ENCODE assay signal across 11 cellular contexts in the genomic region with DNA sequence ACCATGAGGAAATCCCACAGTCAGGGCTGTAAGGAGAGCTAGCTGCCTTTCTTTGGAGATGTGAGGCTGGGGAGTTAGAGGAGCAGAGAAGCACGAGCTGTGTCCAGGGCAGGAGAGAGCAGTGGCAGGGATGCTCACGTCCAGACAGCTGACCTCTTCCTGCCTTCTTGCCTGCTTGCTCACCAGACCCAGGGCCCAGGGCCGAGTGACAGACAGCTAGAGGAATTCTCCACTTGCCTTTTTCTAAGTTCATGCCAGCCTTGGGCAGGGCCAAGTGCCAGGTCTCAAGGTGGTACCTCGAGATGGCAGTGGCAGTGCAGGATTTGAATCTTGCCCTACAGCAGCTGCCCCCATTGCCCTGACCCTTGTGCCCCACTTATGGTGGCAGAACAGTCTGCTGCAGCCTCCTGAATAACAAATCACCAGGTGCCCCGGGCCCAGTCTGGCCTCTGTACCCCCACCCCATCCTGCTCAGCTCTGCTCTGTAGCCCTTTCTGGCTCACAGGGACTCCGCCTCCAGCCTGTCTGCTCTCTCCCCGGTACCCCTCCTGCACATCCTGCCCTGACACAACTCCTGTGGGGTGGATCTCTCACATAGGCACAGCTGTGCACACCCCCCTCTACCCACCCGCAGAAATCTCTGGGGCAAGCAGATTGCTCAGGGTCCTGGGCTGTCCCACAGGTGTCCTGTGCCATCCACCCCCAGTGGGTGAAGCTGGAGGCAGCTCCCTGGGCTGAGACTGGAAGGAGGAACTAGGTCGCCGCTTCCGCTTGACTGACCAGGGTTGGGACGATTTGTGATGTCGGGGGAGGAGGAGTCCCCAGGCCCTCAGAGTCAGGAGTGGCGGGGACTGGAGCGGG. TPM values are rescaled to one million over a fixed set of nuclear protein-coding genes. Genes with fewer than 3 reads are reported as not detected.
DNase-seq lines count a peak whose midpoint lies in the region; ATAC-seq, FAIRE-seq and TF ChIP-seq lines count a peak whose summit lies in the region.
"Had no signal": no experiment of that assay in that cellular context is flagged by ENCODE, and none has a peak within 500 bp of the region (broad histone marks: within the 10 kb centered on the region; RNA-seq: fewer than 3 reads in every experiment).

No MANE protein-coding gene starts in this region.

- TF ChIP-seq RAD21 in IMR-90 (IDR thresholded peaks at IDR 0.05; ENCODE audit: low read length) = no peak

- peak; percentile 69 for DNase-seq in GM03348 (ENCODE audit: low spot score)
- peak; percentile 52 for DNase-seq in IMR-90
- DNase-seq in astrocyte (ENCODE audit: low read depth) = peak; percentile 18
- peak; percentile 76 for DNase-seq in nephron progenitor cell
- no peak for DNase-seq in NCI-H2029 treated with DMSO at 0.1 percent for 48 hours (lab: John Stamatoyannopoulos, UW)
- DNase-seq in midbrain (lab: John Stamatoyannopoulos, UW) = no peak
- no peak for DNase-seq in DMS79 treated with DMSO at 0.1 percent for 48 hours (lab: John Stamatoyannopoulos, UW)
- no peak for DNase-seq in putamen (ENCODE audit: low spot score)

- H3K4me1 ChIP-seq in IMR-90 (ENCODE audit: control insufficient read depth, insufficient read depth, low read length) (peaks cover 4% of the 10 kb centered on the region), astrocyte (ENCODE audit: insufficient read depth, low read length) (peaks cover 8% of the 10 kb centered on the region)

- no peak overlapping the region for H4K8ac ChIP-seq in IMR-90 (ENCODE audit: low read depth in 2 of 2, low read length in 2 of 2)

- CTCF ChIA-PET in IMR-90 (lab: Yijun Ruan, JAX) = no interaction called here

- H2BK20ac ChIP-seq in IMR-90 (ENCODE audit: low read depth, low read length) = no peak overlapping the region

- H4K20me1 ChIP-seq in IMR-90 (ENCODE audit: insufficient read depth, low read length) (no peaks in the 10 kb centered on the region; the same call in 1 of the 2 replicates), astrocyte (ENCODE audit: insufficient read depth, low read length) (peaks cover 21% of the 10 kb centered on the region)

- no peak overlapping the region for H2BK5ac ChIP-seq in IMR-90 (ENCODE audit: low read depth, low read length, poor library complexity, severe bottlenecking)

- H3K27me3 Mint-ChIP-seq in astrocyte (ENCODE audit: low read depth, unreplicated experiment) = peaks cover 3% of the 10 kb centered on the region
- peaks cover 11% of the 10 kb centered on the region for H3K27me3 Mint-ChIP-seq in nephron progenitor cell (ENCODE audit: low read depth, poor library complexity)

- H3K27ac Mint-ChIP-seq in astrocyte (ENCODE audit: unreplicated experiment) (no peak overlapping the region), nephron progenitor cell (peak overlapping the region; percentile 4)

- H3K9me3 ChIP-seq in IMR-90 (ENCODE audit: control insufficient read depth, insufficient read depth, low read length) (no peaks in the 10 kb centered on the region), astrocyte (ENCODE audit: insufficient read depth, low read depth, low read length) (no peaks in the 10 kb centered on the region)

- intact Hi-C loops in IMR-90 (cut with micrococcal nuclease) = no loop called here

- no peak for TF ChIP-seq CTCF in IMR-90 (conservative IDR thresholded peaks at IDR 0.05; ENCODE audit: low read depth, low read length)
- TF ChIP-seq CTCF in astrocyte (IDR thresholded peaks at IDR 0.05; ENCODE audit: insufficient read depth, low read depth, low read length) = no peak
- TF ChIP-seq CTCF in nephron progenitor cell (IDR thresholded peaks at IDR 0.05) = no peak

- H3K4me3 ChIP-seq in IMR-90 (ENCODE audit: insufficient read depth, low read depth, low read length) (no peak overlapping the region), astrocyte (ENCODE audit: insufficient read depth, low read depth, low read length) (no peak overlapping the region)

- no peak overlapping the region for H3K23ac ChIP-seq in IMR-90 (ENCODE audit: low read depth, low read length)

- H2AK9ac ChIP-seq in IMR-90 (replicated peaks; ENCODE audit: low read depth, low read length, poor library complexity) = peak overlapping the region; percentile 28

- no peak overlapping the region for H4K91ac ChIP-seq in IMR-90 (ENCODE audit: insufficient read depth, low read depth, low read length)

- H3K27ac ChIP-seq in IMR-90 (ENCODE audit: insufficient read depth, low read length) = no peak overlapping the region
- no peak overlapping the region for H3K27ac ChIP-seq in astrocyte (ENCODE audit: low read depth, low read length)
- H3K27ac ChIP-seq: VCaP had no signal

- H2AFZ ChIP-seq in IMR-90 (replicated peaks; ENCODE audit: low read length, poor library complexity) (no peak overlapping the region), astrocyte (ENCODE audit: low read depth, low read length) (no peak overlapping the region)

- H3K4me2 ChIP-seq in IMR-90 (ENCODE audit: low read depth, low read length) (no peak overlapping the region), astrocyte (ENCODE audit: low read length) (peak overlapping the region; percentile 40)

- no peak overlapping the region for H3K14ac ChIP-seq in IMR-90 (replicated peaks; ENCODE audit: low read depth, low read length)

- no peak overlapping the region for H2BK15ac ChIP-seq in IMR-90 (ENCODE audit: low read depth, low read length)

- POLR2A ChIA-PET in IMR-90 (lab: Charles Lee; ENCODE audit: unreplicated experiment) = no interaction called here

- TF ChIP-seq POLR2A in IMR-90 (IDR thresholded peaks at IDR 0.05; ENCODE audit: low read depth, low read length) = no peak

- no peak for FAIRE-seq in astrocyte (lab: Jason Lieb, UNC)

- no TSS peak for BruUV-seq in IMR-90 (replicated peaks; lab: Mats Ljungman, UMichigan)

- 58% methylated on average over 2 of the region's 15 CpGs; no CpG with 5 or more reads in 1 of the 2 experiments for WGBS in IMR-90 (ENCODE audit: extremely low coverage in 2 of 2, insufficient read length in 1 of 2), 2 experiments

- no peak overlapping the region for H2BK120ac ChIP-seq in IMR-90 (ENCODE audit: low read depth, low read length)

- H4K5ac ChIP-seq in IMR-90 (ENCODE audit: low read depth, low read length) = no peak overlapping the region

- H3K36me3 ChIP-seq in IMR-90 (ENCODE audit: control insufficient read depth, insufficient read depth, low read length) (peaks cover 13% of the 10 kb centered on the region), astrocyte (ENCODE audit: insufficient read depth, low read length) (no peaks in the 10 kb centered on the region)

- H3K4me3 Mint-ChIP-seq in astrocyte (ENCODE audit: unreplicated experiment) (no peak overlapping the region), nephron progenitor cell (peak overlapping the region; percentile 60)

- H3K79me1 ChIP-seq in IMR-90 (ENCODE audit: low read depth in 1 of 2, low read length in 2 of 2) = no peaks in the 10 kb centered on the region

- H3K9ac ChIP-seq in IMR-90 (ENCODE audit: low read depth, low read length) = no peak overlapping the region
- H3K9ac ChIP-seq in astrocyte (ENCODE audit: low read length) = no peak overlapping the region

- H3K27me3 ChIP-seq in IMR-90 (ENCODE audit: control insufficient read depth, insufficient read depth, low read length) = no peaks in the 10 kb centered on the region
- no peaks in the 10 kb centered on the region for H3K27me3 ChIP-seq in astrocyte (ENCODE audit: insufficient read depth, low read length)

- no peak overlapping the region for H3K4ac ChIP-seq in IMR-90 (ENCODE audit: low read depth, low read length)

- peaks cover 12% of the 10 kb centered on the region for H3K36me3 Mint-ChIP-seq in astrocyte (ENCODE audit: low read depth, unreplicated experiment)
- peaks cover 36% of the 10 kb centered on the region for H3K36me3 Mint-ChIP-seq in nephron progenitor cell (ENCODE audit: low read depth)

- no peak overlapping the region for H3K56ac ChIP-seq in IMR-90 (ENCODE audit: extremely low read depth, insufficient read depth, low read length)

- no peak overlapping the region for H2AK5ac ChIP-seq in IMR-90 (ENCODE audit: low read depth, low read length)

- in situ Hi-C loops in IMR-90 (cut with MboI; ENCODE audit: low sequenced_read_pairs) = no loop called here

- H3K4me1 Mint-ChIP-seq in astrocyte (ENCODE audit: low read depth, unreplicated experiment) (peaks cover 16% of the 10 kb centered on the region), nephron progenitor cell (peaks cover 77% of the 10 kb centered on the region)

- ATAC-seq in IMR-90 (ENCODE audit: low read depth) = peak; percentile 92

- no peaks in the 10 kb centered on the region for H3K79me2 ChIP-seq in astrocyte (ENCODE audit: insufficient read depth, low read length)

- dilution Hi-C loops in IMR-90 (cut with HindIII; ENCODE audit: low sequenced_read_pairs, unreplicated experiment) = no loop called here

- no peak overlapping the region for H3K18ac ChIP-seq in IMR-90 (ENCODE audit: low read depth, low read length)

- H3K9me1 ChIP-seq in IMR-90 (ENCODE audit: insufficient read depth, low read length) = peaks cover 4% of the 10 kb centered on the region; the same call in 1 of the 2 replicates

- H3K9me3 Mint-ChIP-seq in astrocyte (ENCODE audit: unreplicated experiment) (no peaks in the 10 kb centered on the region), nephron progenitor cell (no peaks in the 10 kb centered on the region)

TF ChIP-seq in IMR-90, 13 proteins besides CTCF, POLR2A, EP300 and RAD21 (continues in another document):
- no peak for TF ChIP-seq CHD1 (IDR thresholded peaks at IDR 0.05; ENCODE audit: low read depth, low read length)
- no peak for TF ChIP-seq FOS (IDR thresholded peaks at IDR 0.05; ENCODE audit: low read depth, low read length)
- TF ChIP-seq CEBPB (IDR thresholded peaks at IDR 0.05; ENCODE audit: low read depth, low read length) = no peak
- no peak for TF ChIP-seq RFX5 (IDR thresholded peaks at IDR 0.05; ENCODE audit: low read depth, low read length)

RNA-seq across cellular contexts. Expression of gene GRIN2C, which starts 26.0 kb away (rescaled TPM):
- total RNA-seq in IMR-90 (2012; rRNA removed) (not detected in 2 replicates), astrocyte (0.50 and 1.0 TPM in 2 replicates)
- 0.22 TPM in 1 of 2 replicates, not detected in the other for polyA plus RNA-seq in IMR-90 (2012; rRNA removed)
- polyA plus RNA-seq in IMR-90 (2012; cell fraction: cytosol; rRNA removed) = not detected in 2 replicates
- polyA plus RNA-seq in IMR-90 (2012; cell fraction: nucleus; rRNA removed; ENCODE audit: low replicate concordance) = 0.16 and 0.69 TPM in 2 replicates
- total RNA-seq: dermis microvascular lymphatic vessel endothelial cell had no signal

RNA-seq across cellular contexts. Expression of gene FDXR, which starts 39.1 kb away (rescaled TPM):
- total RNA-seq in IMR-90 (2012; rRNA removed) (12.2 and 12.4 TPM in 2 replicates), astrocyte (30.8 and 34.2 TPM in 2 replicates)
- polyA plus RNA-seq in IMR-90 (2012; rRNA removed) = 18.6 and 21.9 TPM in 2 replicates
- 28.4 and 36.3 TPM in 2 replicates for polyA plus RNA-seq in IMR-90 (2012; cell fraction: cytosol; rRNA removed)
- polyA plus RNA-seq in IMR-90 (2012; cell fraction: nucleus; rRNA removed; ENCODE audit: low replicate concordance) = 35.0 and 82.3 TPM in 2 replicates

RNA-seq across cellular contexts. Expression of gene NAT9, which starts 57.6 kb away (rescaled TPM):
- 25.8 and 48.9 TPM in 2 replicates for total RNA-seq in IMR-90 (2012; rRNA removed)
- polyA plus RNA-seq in IMR-90 (2012; rRNA removed) = 60.7 and 62.0 TPM in 2 replicates
- 37.4 and 41.6 TPM in 2 replicates for polyA plus RNA-seq in IMR-90 (2012; cell fraction: cytosol; rRNA removed)
- 399 and 532 TPM in 2 replicates for polyA plus RNA-seq in IMR-90 (2012; cell fraction: nucleus; rRNA removed; ENCODE audit: low replicate concordance)
- 58.4 and 61.8 TPM in 2 replicates for total RNA-seq in astrocyte

RNA-seq across cellular contexts. Expression of gene FADS6, which starts 59.7 kb away (rescaled TPM):
- total RNA-seq in IMR-90 (2012; rRNA removed) (not detected in 2 replicates), astrocyte (not detected in 2 replicates)
- not detected in 2 replicates for polyA plus RNA-seq in IMR-90 (2012; rRNA removed)
- not detected in 2 replicates for polyA plus RNA-seq in IMR-90 (2012; cell fraction: cytosol; rRNA removed)
- polyA plus RNA-seq in IMR-90 (2012; cell fraction: nucleus; rRNA removed; ENCODE audit: low replicate concordance) = not detected in 2 replicates
- total RNA-seq: dermis microvascular lymphatic vessel endothelial cell, HT-29 had no signal

Comparison
In these comparisons a context has a peak if more than half of its experiments do, and no peak if none do; other contexts are left out.
1. DNase-seq: peak in GM03348 (single experiment), IMR-90 (single experiment), astrocyte (single experiment) and nephron progenitor cell (single experiment); none in NCI-H2029 treated with DMSO at 0.1 percent for 48 hours (single experiment), midbrain (single experiment), DMS79 treated with DMSO at 0.1 percent for 48 hours (single experiment) and putamen (single experiment).